16 cellular contexts compared by ENCODE assay signal in the genomic region with DNA sequence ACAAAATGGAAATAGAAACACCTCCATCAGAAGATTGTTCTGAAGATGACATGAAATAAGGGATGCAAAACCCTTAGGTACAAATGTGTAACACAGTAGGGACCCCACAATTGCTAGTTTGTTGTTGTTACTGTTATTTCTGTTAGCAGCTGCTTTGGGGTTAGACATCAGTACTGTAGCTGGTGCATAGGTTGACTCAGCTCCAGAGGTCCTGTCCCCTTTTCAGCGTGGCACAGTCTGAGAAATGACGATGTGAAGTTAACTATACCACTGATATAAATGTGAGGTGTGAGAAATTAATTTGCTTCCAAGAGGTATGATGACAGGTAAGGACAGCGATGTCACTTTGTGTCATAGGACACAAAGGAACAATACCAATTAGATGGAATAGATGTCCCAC.
DNase-seq lines count a peak whose midpoint lies in the region; ATAC-seq and TF ChIP-seq lines count a peak whose summit lies in the region.
"Had no signal": no experiment of that assay in that cellular context is flagged by ENCODE, and none has a peak within 500 bp of the region (broad histone marks: within the 10 kb centered on the region; RNA-seq: fewer than 3 reads in every experiment).

No MANE protein-coding gene starts in this region.

- H3K9ac ChIP-seq in Karpas-422 (ENCODE audit: low read length): no peak overlapping the region

- DNase-seq in Karpas-422 (no peak), uterus (no peak), Peyer's patch (no peak), HPDE6-E6E7 (ENCODE audit: extremely low spot score) (no peak), GM03348 (ENCODE audit: low spot score) (no peak)
- DNase-seq: activated CD4-positive, CD25-positive, alpha-beta regulatory T cell treated with anti-CD3 and anti-CD28 coated beads, Interleukin-2, amount 50 U/mL, for 72 hours; activated T-cell treated with anti-CD3 and anti-CD28 coated beads, Interleukin-2, amount 50 U/mL, for 1 hour; amygdala; DMS53; dorsolateral prefrontal cortex; NCI-H2029 treated with DMSO at 0.1 percent for 48 hours; stimulated activated CD4-positive, alpha-beta T cell treated with anti-CD3 and anti-CD28 coated beads, Interleukin-15, amount 100 ng/mL, for 24 hours had no signal

- peak overlapping the region; percentile 61 for H3K4me2 ChIP-seq in Karpas-422 (ENCODE audit: low read depth, low read length, poor library complexity, severe bottlenecking)

- H3K4me3 ChIP-seq in Karpas-422 (ENCODE audit: low read length) (peak overlapping the region; percentile 34), uterus (no peak overlapping the region), Peyer's patch (no peak overlapping the region)
- H3K4me3 ChIP-seq: dorsolateral prefrontal cortex had no signal

- TF ChIP-seq POLR2A in uterus (IDR thresholded peaks at IDR 0.05) (no peak), Peyer's patch (IDR thresholded peaks at IDR 0.05) (no peak)

- 0 out of 2 replicates have a peak overlapping the region, but pooled peaks have one; percentile 87 for H2AFZ ChIP-seq in Karpas-422 (ENCODE audit: low read length)

- no peaks in the 10 kb centered on the region for H3K36me3 ChIP-seq in Karpas-422 (ENCODE audit: insufficient read depth, low read length)
- no peaks in the 10 kb centered on the region for H3K36me3 ChIP-seq in uterus
- no peaks in the 10 kb centered on the region for H3K36me3 ChIP-seq in Peyer's patch

- H3K4me1 ChIP-seq in Karpas-422 (ENCODE audit: low read length) (peaks cover 35% of the 10 kb centered on the region), uterus (no peaks in the 10 kb centered on the region), Peyer's patch (no peaks in the 10 kb centered on the region)

- H3K27me3 ChIP-seq in Karpas-422 (ENCODE audit: low read length): no peaks in the 10 kb centered on the region
- H3K27me3 ChIP-seq in uterus: no peaks in the 10 kb centered on the region
- no peaks in the 10 kb centered on the region for H3K27me3 ChIP-seq in Peyer's patch
- H3K27me3 ChIP-seq: dorsolateral prefrontal cortex had no signal

- no peaks in the 10 kb centered on the region for H4K20me1 ChIP-seq in Karpas-422 (ENCODE audit: insufficient read depth, low read depth, low read length)

- H3K27ac ChIP-seq in Karpas-422 (ENCODE audit: low read length) (no peak overlapping the region), uterus (no peak overlapping the region), Peyer's patch (no peak overlapping the region)
- H3K27ac ChIP-seq: dorsolateral prefrontal cortex had no signal

- TF ChIP-seq CTCF in uterus (IDR thresholded peaks at IDR 0.05): no peak
- TF ChIP-seq CTCF in Peyer's patch (IDR thresholded peaks at IDR 0.05): no peak

- no peaks in the 10 kb centered on the region for H3K79me2 ChIP-seq in Karpas-422 (ENCODE audit: low read length)

- H3K9me2 ChIP-seq in Karpas-422 (replicated peaks; ENCODE audit: insufficient read depth, low read length): no peaks in the 10 kb centered on the region

- ATAC-seq in GM18498 (IDR thresholded peaks at IDR 0.05; ENCODE audit: unreplicated experiment): peak; percentile 29
- ATAC-seq in GM21367 (IDR thresholded peaks at IDR 0.05; ENCODE audit: unreplicated experiment): peak; percentile 20
- peak; percentile 29 for ATAC-seq in HG03025 (IDR thresholded peaks at IDR 0.05; ENCODE audit: low FRiP score, unreplicated experiment)
- ATAC-seq: SK-N-SH treated with all-trans-retinoic acid at 6 μM for 48 hours had no signal

- intact Hi-C loops in uterus (cut with DNase I; ENCODE audit: low total_unique reads): no loop called here

- H3K9me3 ChIP-seq in Karpas-422 (ENCODE audit: low read length) (no peaks in the 10 kb centered on the region), uterus (no peaks in the 10 kb centered on the region), Peyer's patch (no peaks in the 10 kb centered on the region)
